Comparison of ENCODE assay signal across 1 cellular context in the genomic region with DNA sequence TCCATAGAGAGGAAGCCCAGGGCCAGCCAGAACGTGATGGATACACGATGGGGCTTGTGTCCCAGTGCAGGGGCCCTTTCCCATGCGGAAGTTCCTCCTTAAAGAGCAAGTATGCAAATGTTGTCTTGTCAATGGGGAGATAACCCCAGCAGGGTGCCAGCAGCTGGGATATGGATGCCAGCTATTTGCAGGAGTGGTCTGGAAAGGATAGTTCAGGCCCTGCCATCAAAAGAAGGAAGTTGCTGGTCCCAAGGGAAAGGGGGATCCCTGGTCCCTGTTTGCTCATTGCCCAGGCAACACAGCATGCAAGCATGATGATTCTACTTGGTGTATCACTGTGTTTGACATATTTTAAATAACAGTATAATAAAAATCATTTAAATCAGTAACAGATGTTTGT.
TF ChIP-seq lines count a peak whose summit lies in the region.

No MANE protein-coding gene starts in this region.

TF ChIP-seq in WTC11, 78 proteins besides CTCF, POLR2A, EP300 and RAD21 (continued from another document):
- TF ChIP-seq, protein P1, sequence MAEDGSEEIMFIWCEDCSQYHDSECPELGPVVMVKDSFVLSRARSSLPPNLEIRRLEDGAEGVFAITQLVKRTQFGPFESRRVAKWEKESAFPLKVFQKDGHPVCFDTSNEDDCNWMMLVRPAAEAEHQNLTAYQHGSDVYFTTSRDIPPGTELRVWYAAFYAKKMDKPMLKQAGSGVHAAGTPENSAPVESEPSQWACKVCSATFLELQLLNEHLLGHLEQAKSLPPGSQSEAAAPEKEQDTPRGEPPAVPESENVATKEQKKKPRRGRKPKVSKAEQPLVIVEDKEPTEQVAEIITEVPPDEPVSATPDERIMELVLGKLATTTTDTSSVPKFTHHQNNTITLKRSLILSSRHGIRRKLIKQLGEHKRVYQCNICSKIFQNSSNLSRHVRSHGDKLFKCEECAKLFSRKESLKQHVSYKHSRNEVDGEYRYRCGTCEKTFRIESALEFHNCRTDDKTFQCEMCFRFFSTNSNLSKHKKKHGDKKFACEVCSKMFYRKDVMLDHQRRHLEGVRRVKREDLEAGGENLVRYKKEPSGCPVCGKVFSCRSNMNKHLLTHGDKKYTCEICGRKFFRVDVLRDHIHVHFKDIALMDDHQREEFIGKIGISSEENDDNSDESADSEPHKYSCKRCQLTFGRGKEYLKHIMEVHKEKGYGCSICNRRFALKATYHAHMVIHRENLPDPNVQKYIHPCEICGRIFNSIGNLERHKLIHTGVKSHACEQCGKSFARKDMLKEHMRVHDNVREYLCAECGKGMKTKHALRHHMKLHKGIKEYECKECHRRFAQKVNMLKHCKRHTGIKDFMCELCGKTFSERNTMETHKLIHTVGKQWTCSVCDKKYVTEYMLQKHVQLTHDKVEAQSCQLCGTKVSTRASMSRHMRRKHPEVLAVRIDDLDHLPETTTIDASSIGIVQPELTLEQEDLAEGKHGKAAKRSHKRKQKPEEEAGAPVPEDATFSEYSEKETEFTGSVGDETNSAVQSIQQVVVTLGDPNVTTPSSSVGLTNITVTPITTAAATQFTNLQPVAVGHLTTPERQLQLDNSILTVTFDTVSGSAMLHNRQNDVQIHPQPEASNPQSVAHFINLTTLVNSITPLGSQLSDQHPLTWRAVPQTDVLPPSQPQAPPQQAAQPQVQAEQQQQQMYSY (CRISPR knock-in tag; IDR thresholded peaks at IDR 0.05), result no peak
- TF ChIP-seq FOXK1 (CRISPR knock-in tag; IDR thresholded peaks at IDR 0.05), result no peak
